In the genomic region with DNA sequence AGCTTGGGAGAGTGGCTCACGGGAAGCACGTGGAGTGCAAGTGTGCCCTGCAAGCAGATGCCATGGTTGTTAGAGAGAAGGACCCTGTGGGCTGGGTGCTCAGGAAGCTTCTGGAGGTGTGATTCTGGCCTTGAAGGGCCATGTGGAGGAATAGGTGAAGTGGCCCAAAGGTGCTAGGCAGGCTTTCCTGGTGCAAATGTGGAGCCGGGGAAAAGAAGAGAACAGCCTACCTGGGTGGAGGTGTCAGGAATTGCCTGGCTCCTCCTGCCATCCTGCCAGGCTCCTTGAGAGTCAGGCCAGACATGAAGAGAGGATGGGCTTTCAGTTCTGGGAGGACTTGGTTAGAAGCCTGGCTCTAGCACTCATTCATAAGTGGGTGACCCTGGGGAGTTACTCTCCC, we compare ENCODE assay signal across 17 cellular contexts. TPM values are rescaled to one million over a fixed set of nuclear protein-coding genes. Genes with fewer than 3 reads are reported as not detected.
A peak's percentile ranks its signal among the peaks of the same experiment; 100 is the strongest.
DNase-seq lines count a peak whose midpoint lies in the region; FAIRE-seq and TF ChIP-seq lines count a peak whose summit lies in the region.
"Had no signal": no experiment of that assay in that cellular context is flagged by ENCODE, and none has a peak within 500 bp of the region (broad histone marks: within the 10 kb centered on the region; RNA-seq: fewer than 3 reads in every experiment).

No MANE protein-coding gene starts in this region.

- H3K27ac ChIP-seq in RWPE1, result no peak overlapping the region

- TF ChIP-seq CTCF in chondrocyte (IDR thresholded peaks at IDR 0.05) (no peak), RWPE1 (conservative IDR thresholded peaks at IDR 0.05; ENCODE audit: low read depth) (no peak), MCF 10A (IDR thresholded peaks at IDR 0.05; ENCODE audit: unreplicated experiment) (no peak)

- CTCF ChIA-PET in RWPE1 (lab: Yijun Ruan, JAX), result no interaction called here
- CTCF ChIA-PET in MCF 10A (lab: Yijun Ruan, JAX), result no interaction called here

- H3K4me1 Mint-ChIP-seq in chondrocyte (ENCODE audit: low read depth) (no peaks in the 10 kb centered on the region), MCF 10A (ENCODE audit: insufficient read depth, unreplicated experiment) (no peaks in the 10 kb centered on the region)

- peak; percentile 52 for DNase-seq in activated effector memory CD4-positive, alpha-beta T cell treated with anti-CD3 and anti-CD28 coated beads, Interleukin-2, amount 50 U/mL, for 16 hours
- DNase-seq in activated effector memory CD4-positive, alpha-beta T cell treated with Interleukin-2 at 50 U/mL for 16 hours, result no peak
- DNase-seq in chondrocyte (ENCODE audit: low spot score), result peak; percentile 11
- DNase-seq in posterior vena cava (ENCODE audit: low spot score), result peak; percentile 15
- peak; percentile 17 for DNase-seq in ureter (ENCODE audit: low spot score)
- DNase-seq in RWPE1 (ENCODE audit: low spot score), result no peak
- DNase-seq in frontal cortex (ENCODE audit: low spot score in 2 of 2), result no peak
- no peak for DNase-seq in MCF 10A (ENCODE audit: unreplicated experiment)
- DNase-seq: C1 segment of cervical spinal cord, DMS 273 treated with DMSO at 0.1 percent for 48 hours, H7, NCI-H1436 treated with DMSO at 0.1 percent for 48 hours, NCI-H2081, NCI-H510A treated with DMSO at 0.1 percent for 48 hours had no signal

- POLR2A ChIA-PET in RWPE1 (lab: Yijun Ruan, JAX; ENCODE audit: low non-redundant PET) (no interaction called here), MCF 10A (lab: Yijun Ruan, JAX) (no interaction called here)

- intact Hi-C loops in posterior vena cava (cut with DNase I), result no loop called here
- intact Hi-C loops in MCF 10A (cut with micrococcal nuclease), result no loop called here

- H3K27me3 Mint-ChIP-seq in chondrocyte (ENCODE audit: low read depth) (no peaks in the 10 kb centered on the region), MCF 10A (ENCODE audit: insufficient read depth, unreplicated experiment) (no peaks in the 10 kb centered on the region)

- H3K4me3 Mint-ChIP-seq in chondrocyte (ENCODE audit: unreplicated experiment) (no peak overlapping the region), MCF 10A (ENCODE audit: unreplicated experiment) (no peak overlapping the region)

- no TSS peak for BruUV-seq in MCF 10A (replicated peaks; lab: Mats Ljungman, UMichigan)

- H3K9me3 Mint-ChIP-seq in chondrocyte (ENCODE audit: low read depth) (peaks cover under 1% of the 10 kb centered on the region), MCF 10A (ENCODE audit: unreplicated experiment) (peaks cover 6% of the 10 kb centered on the region)

- FAIRE-seq in frontal cortex (lab: Jason Lieb, UNC), result no peak
- FAIRE-seq: A204.1, HepG2, RCC 7860 had no signal

- H3K27ac Mint-ChIP-seq in chondrocyte (ENCODE audit: unreplicated experiment) (peak overlapping the region; percentile 90), MCF 10A (ENCODE audit: low read depth, unreplicated experiment) (no peak overlapping the region)

- H3K36me3 Mint-ChIP-seq in chondrocyte (ENCODE audit: low read depth) (peaks cover 37% of the 10 kb centered on the region), MCF 10A (ENCODE audit: insufficient read depth, unreplicated experiment) (no peaks in the 10 kb centered on the region)

RNA-seq across cellular contexts. Expression of a gene that starts 23.4 kb away (rescaled TPM):
- 965 to 1,105 TPM (median 1,092 TPM) in 3 replicates for total RNA-seq in chondrocyte
- total RNA-seq in posterior vena cava, result 10 to 100 TPM; 23.1 to 62.5 TPM
- total RNA-seq in ureter, result 22.8 TPM
- total RNA-seq in frontal cortex, result 2.0 TPM
- total RNA-seq in MCF 10A (2022), result 0.19 TPM in 1 of 2 replicates, not detected in the other
- total RNA-seq: HepG2 had no signal

Comparison
In these comparisons a context has a peak if more than half of its experiments do, and no peak if none do; other contexts are left out.
1. DNase-seq: peak in activated effector memory CD4-positive, alpha-beta T cell treated with anti-CD3 and anti-CD28 coated beads, Interleukin-2, amount 50 U/mL, for 16 hours (single experiment), chondrocyte (single experiment), posterior vena cava (single experiment) and ureter (single experiment); none in activated effector memory CD4-positive, alpha-beta T cell treated with Interleukin-2 at 50 U/mL for 16 hours (single experiment), RWPE1 (single experiment), frontal cortex (0 of 2) and MCF 10A (single experiment).
2. RNA of a gene that starts 23.4 kb away (total RNA-seq): 965 to 1,105 TPM in chondrocyte; 23.1 to 62.5 TPM in posterior vena cava, 22.8 TPM in ureter (single experiment), 2.0 TPM in frontal cortex (single experiment) and 0.19 TPM in MCF 10A; every median in the first group is over 10 times any median in the second.